9 cellular contexts compared by ENCODE assay signal in the genomic region with DNA sequence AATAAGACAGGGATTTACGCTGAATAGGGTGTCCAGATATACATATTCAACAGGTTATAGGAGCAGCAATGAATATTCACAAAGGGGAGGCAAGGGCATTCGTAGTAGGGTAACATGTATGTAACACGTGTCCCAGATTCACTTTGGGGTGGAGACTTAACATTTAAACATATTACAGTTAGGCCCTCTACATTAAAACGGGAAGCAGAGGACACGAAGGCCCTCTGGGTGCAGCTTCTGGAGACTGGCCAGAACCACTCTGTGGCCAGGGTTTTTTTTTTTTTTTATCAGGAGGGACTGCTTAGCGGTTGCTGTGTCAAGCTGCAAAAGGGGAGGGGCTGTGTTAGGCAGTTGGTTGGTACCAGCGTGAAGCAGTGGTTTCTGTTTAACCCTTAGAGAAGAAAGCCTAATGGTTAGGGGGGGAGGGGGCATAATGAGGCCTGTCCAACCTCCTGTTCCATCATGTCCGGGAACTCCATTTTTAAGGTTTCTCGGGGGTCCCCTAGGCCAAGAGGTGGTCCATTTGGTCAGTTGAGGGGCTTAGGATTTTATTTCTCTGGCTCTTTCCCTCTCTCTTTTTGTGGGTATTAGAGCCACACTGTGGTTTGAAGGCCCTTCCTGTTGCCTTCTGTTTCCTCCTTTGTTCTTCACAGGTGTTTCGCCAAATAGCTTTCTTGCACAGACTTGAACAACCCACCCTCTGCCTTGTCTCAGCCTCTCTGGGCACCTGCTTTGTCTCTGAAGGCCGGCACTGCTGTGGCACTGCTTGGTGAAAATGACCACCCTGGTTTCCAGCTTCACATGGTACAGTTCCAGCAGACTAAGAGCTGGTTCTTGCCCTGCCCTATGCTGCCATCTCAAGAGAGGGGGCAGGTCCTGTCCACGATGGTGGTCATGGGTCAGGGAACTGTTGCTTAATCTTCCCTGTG. TPM values are rescaled to one million over a fixed set of nuclear protein-coding genes. Genes with fewer than 3 reads are reported as not detected.
DNase-seq lines count a peak whose midpoint lies in the region; ATAC-seq and TF ChIP-seq lines count a peak whose summit lies in the region.
"Had no signal": no experiment of that assay in that cellular context is flagged by ENCODE, and none has a peak within 500 bp of the region (broad histone marks: within the 10 kb centered on the region; RNA-seq: fewer than 3 reads in every experiment).

No MANE protein-coding gene starts in this region.

- no peaks in the 10 kb centered on the region for H3K36me3 Mint-ChIP-seq in T-cell

- H3K27me3 ChIP-seq in heart left ventricle = no peaks in the 10 kb centered on the region

- DNase-seq in NK-92 treated with Interleukin-12 subunit alpha and Interleukin-12 subunit beta, amount 100 ng/mL, for 24 hours (lab: John Stamatoyannopoulos, UW) = peak; percentile 74
- DNase-seq in NK-92 (lab: John Stamatoyannopoulos, UW; ENCODE audit: unreplicated experiment) (no peak), HUDEP-2 (lab: John Stamatoyannopoulos, UW; ENCODE audit: unreplicated experiment in 76 of 76) (peak in 72 of 76 experiments; percentile 24 to 90 (median 74)), T-cell (peak in 19 of 34 experiments; percentile 5 to 49 (median 23)), heart left ventricle (peak in 4 of 5 donors; percentile 69 to 80 (median 70)), DMS114 treated with DMSO at 0.1 percent for 48 hours (lab: John Stamatoyannopoulos, UW; ENCODE audit: unreplicated experiment) (no peak)
- DNase-seq in stimulated activated naive CD8-positive, alpha-beta T cell treated with anti-CD3 and anti-CD28 coated beads, Interleukin-15, Interleukin-2, amounts not matched to agents 100 U/mL and 50 U/mL, for 24 hours = peak; percentile 51

- peak overlapping the region in 1 of 3 donors; percentile 27 for H3K4me3 Mint-ChIP-seq in T-cell

- ATAC-seq in GM21447 (IDR thresholded peaks at IDR 0.05; ENCODE audit: unreplicated experiment) (peak; percentile 55), T-cell (replicated peaks in 1 of 4) (no peak), heart left ventricle (peak; percentile 84 to 90 (median 86))
- ATAC-seq in stimulated activated naive CD8-positive, alpha-beta T cell treated with anti-CD3 and anti-CD28 coated beads, Interleukin-15, Interleukin-2, amounts not matched to agents 100 U/mL and 50 U/mL, for 24 hours = no peak

- no peaks in the 10 kb centered on the region for H3K9me3 Mint-ChIP-seq in T-cell

- H3K4me1 Mint-ChIP-seq in T-cell = peaks cover 44 to 57% (median 51%) of the 10 kb centered on the region in 3 donors

- no peaks in the 10 kb centered on the region for H3K27me3 Mint-ChIP-seq in T-cell

- no peak for TF ChIP-seq POLR2A in heart left ventricle (IDR thresholded peaks at IDR 0.05)

- peaks cover 0 to 48% (median 16%) of the 10 kb centered on the region in 12 donors for H3K4me1 ChIP-seq in heart left ventricle

- CTCF ChIA-PET in T-cell (lab: Charles Lee) = interaction anchor here in 1 of 2 donors (0.5 kb wide), 1 partner anchor 743 kb away, joined by 6 read pairs; a partner anchor contains a TSS

- 36 to 41% (median 39%) methylated on average over 12 of the region's 12 CpGs for WGBS in heart left ventricle, 4 donors

- peak overlapping the region; percentile 77 for H3K27ac Mint-ChIP-seq in T-cell

- no peak for TF ChIP-seq CTCF in heart left ventricle (IDR thresholded peaks at IDR 0.05)

- POLR2A ChIA-PET in T-cell (lab: Charles Lee) = no interaction called here

- peak overlapping the region in 4 of 12 donors; percentile 17 to 66 (median 44) for H3K27ac ChIP-seq in heart left ventricle

- intact Hi-C loops in heart left ventricle (cut with DNase I) = no loop called here

- no peaks in the 10 kb centered on the region for H3K9me3 ChIP-seq in heart left ventricle
- H3K9me3 ChIP-seq: Caco-2 had no signal

- no peaks in the 10 kb centered on the region for H3K36me3 ChIP-seq in heart left ventricle

- H3K4me3 ChIP-seq in heart left ventricle = peak overlapping the region in 1 of 12 donors; percentile 2

RNA-seq across cellular contexts. Expression of a gene that starts 26.4 kb away (rescaled TPM):
- total RNA-seq in T-cell (100 to 1,000 TPM in 1 of 5 donors, 10 to 100 TPM in 4; 32.6 to 146 (median 63.0) TPM), heart left ventricle (10 to 100 TPM in 1 of 9 donors, 1 to 10 TPM in 4, under 1 TPM in 4; 0.50 to 19.4 (median 1.4) TPM)
- 1 to 10 TPM in 1 of 2 donors, under 1 TPM in 1; 0.68 to 1.0 TPM for polyA plus RNA-seq in heart left ventricle

Comparison
In these comparisons a context has a peak if more than half of its experiments do, and no peak if none do; other contexts are left out.
1. DNase-seq: peak in NK-92 treated with Interleukin-12 subunit alpha and Interleukin-12 subunit beta, amount 100 ng/mL, for 24 hours (single experiment), HUDEP-2 (72 of 76), T-cell (19 of 34), heart left ventricle (4 of 5) and stimulated activated naive CD8-positive, alpha-beta T cell treated with anti-CD3 and anti-CD28 coated beads, Interleukin-15, Interleukin-2, amounts not matched to agents 100 U/mL and 50 U/mL, for 24 hours (single experiment); none in NK-92 (single experiment) and DMS114 treated with DMSO at 0.1 percent for 48 hours (single experiment).
2. ATAC-seq: peak in GM21447 (single experiment) and heart left ventricle (4 of 4); none in T-cell (0 of 4) and stimulated activated naive CD8-positive, alpha-beta T cell treated with anti-CD3 and anti-CD28 coated beads, Interleukin-15, Interleukin-2, amounts not matched to agents 100 U/mL and 50 U/mL, for 24 hours (single experiment).